Comparison of ENCODE assay signal across 27 cellular contexts in genomic region chr3:12301031-12301430, GRCh38. TPM values are rescaled to one million over a fixed set of nuclear protein-coding genes. Genes with fewer than 3 reads are reported as not detected.
"Had no signal": no experiment of that assay in that cellular context is flagged by ENCODE, and none has a peak within 500 bp of the region (broad histone marks: within the 10 kb centered on the region; RNA-seq: fewer than 3 reads in every experiment).

No MANE protein-coding gene starts in this region.

- H3K36me3 ChIP-seq: esophagus muscularis mucosa, gastroesophageal sphincter, heart left ventricle, neutrophil, pancreas, sigmoid colon, spleen, thoracic aorta, tibial nerve, upper lobe of right lung, vagina had no signal

- H3K9me3 Mint-ChIP-seq: mesothelial cell of epicardium; natural killer cell treated with Interleukin-12 subunit alpha and Interleukin-12 subunit beta and Interleukin-15 and Interleukin-18, amount 100 ng/mL, for 72 hours; neural crest cell; stimulated activated memory B cell treated with anti-CD40 and anti-IgM and Interleukin-4, amounts not matched to agents 10 μg/mL and 1 μg/mL and 100 μg/mL, for 72 hours had no signal

- H3K4me1 Mint-ChIP-seq: naive B cell; neural crest cell; stimulated activated memory B cell treated with anti-CD40 and anti-IgM and Interleukin-4, amounts not matched to agents 10 μg/mL and 1 μg/mL and 100 μg/mL, for 72 hours had no signal

- H3K4me3 ChIP-seq: coronary artery, esophagus muscularis mucosa, gastroesophageal sphincter, heart left ventricle, hepatocyte, mucosa of descending colon, pancreas, sigmoid colon, spleen, thoracic aorta, tibial nerve, upper lobe of right lung, vagina had no signal

- H3K27me3 ChIP-seq: esophagus muscularis mucosa, foreskin keratinocyte, gastroesophageal sphincter, heart left ventricle, hepatocyte, pancreas, sigmoid colon, spleen, tibial nerve, upper lobe of right lung, vagina had no signal

- H3K9me3 ChIP-seq: esophagus muscularis mucosa, gastroesophageal sphincter, heart left ventricle, mucosa of descending colon, neutrophil, pancreas, sigmoid colon, spleen, thoracic aorta, tibial nerve, upper lobe of right lung, vagina had no signal

- H3K27ac ChIP-seq: coronary artery, esophagus muscularis mucosa, foreskin keratinocyte, gastroesophageal sphincter, heart left ventricle, hepatocyte, neutrophil, pancreas, sigmoid colon, spleen, thoracic aorta, tibial nerve, upper lobe of right lung, vagina had no signal

- ATAC-seq: foreskin keratinocyte; gastroesophageal sphincter; heart left ventricle; left lobe of liver; natural killer cell treated with Interleukin-12 subunit alpha and Interleukin-12 subunit beta and Interleukin-15 and Interleukin-18, amount 100 ng/mL, for 72 hours; pancreas; stimulated activated memory B cell treated with anti-CD40 and anti-IgM and Interleukin-4, amounts not matched to agents 10 μg/mL and 1 μg/mL and 100 μg/mL, for 72 hours; stimulated activated naive CD8-positive, alpha-beta T cell treated with anti-CD3 and anti-CD28 coated beads, Interleukin-15, Interleukin-2, amounts not matched to agents 100 U/mL and 50 U/mL, for 24 hours; upper lobe of right lung had no signal

- H3K4me1 ChIP-seq: esophagus muscularis mucosa, foreskin keratinocyte, gastroesophageal sphincter, pancreas, sigmoid colon, tibial nerve, upper lobe of right lung had no signal

- H3K4me3 Mint-ChIP-seq: mesothelial cell of epicardium; naive B cell; natural killer cell treated with Interleukin-12 subunit alpha and Interleukin-12 subunit beta and Interleukin-15 and Interleukin-18, amount 100 ng/mL, for 72 hours; neural crest cell; stimulated activated memory B cell treated with anti-CD40 and anti-IgM and Interleukin-4, amounts not matched to agents 10 μg/mL and 1 μg/mL and 100 μg/mL, for 72 hours had no signal

- H3K36me3 Mint-ChIP-seq: mesothelial cell of epicardium; naive B cell; natural killer cell treated with Interleukin-12 subunit alpha and Interleukin-12 subunit beta and Interleukin-15 and Interleukin-18, amount 100 ng/mL, for 72 hours; stimulated activated memory B cell treated with anti-CD40 and anti-IgM and Interleukin-4, amounts not matched to agents 10 μg/mL and 1 μg/mL and 100 μg/mL, for 72 hours had no signal

- DNase-seq: dermis blood vessel endothelial cell; effector memory CD4-positive, alpha-beta T cell; foreskin keratinocyte; heart left ventricle; kidney; mesenchymal stem cell; naive B cell; pancreas; sigmoid colon; spleen; stimulated activated CD4-positive, alpha-beta T cell treated with anti-CD3 and anti-CD28 coated beads, Interleukin-4, amount 100 ng/mL, for 4 hours; stimulated activated naive CD8-positive, alpha-beta T cell treated with anti-CD3 and anti-CD28 coated beads, Interleukin-15, Interleukin-2, amounts not matched to agents 100 U/mL and 50 U/mL, for 24 hours; upper lobe of right lung had no signal

- H3K27ac Mint-ChIP-seq: mesothelial cell of epicardium; naive B cell; natural killer cell treated with Interleukin-12 subunit alpha and Interleukin-12 subunit beta and Interleukin-15 and Interleukin-18, amount 100 ng/mL, for 72 hours; stimulated activated memory B cell treated with anti-CD40 and anti-IgM and Interleukin-4, amounts not matched to agents 10 μg/mL and 1 μg/mL and 100 μg/mL, for 72 hours had no signal

RNA-seq across cellular contexts. Expression of gene PPARG, which starts 12.2 kb away (rescaled TPM):
- total RNA-seq: neural crest cell had no signal
